12 cellular contexts compared by ENCODE assay signal in the genomic region with DNA sequence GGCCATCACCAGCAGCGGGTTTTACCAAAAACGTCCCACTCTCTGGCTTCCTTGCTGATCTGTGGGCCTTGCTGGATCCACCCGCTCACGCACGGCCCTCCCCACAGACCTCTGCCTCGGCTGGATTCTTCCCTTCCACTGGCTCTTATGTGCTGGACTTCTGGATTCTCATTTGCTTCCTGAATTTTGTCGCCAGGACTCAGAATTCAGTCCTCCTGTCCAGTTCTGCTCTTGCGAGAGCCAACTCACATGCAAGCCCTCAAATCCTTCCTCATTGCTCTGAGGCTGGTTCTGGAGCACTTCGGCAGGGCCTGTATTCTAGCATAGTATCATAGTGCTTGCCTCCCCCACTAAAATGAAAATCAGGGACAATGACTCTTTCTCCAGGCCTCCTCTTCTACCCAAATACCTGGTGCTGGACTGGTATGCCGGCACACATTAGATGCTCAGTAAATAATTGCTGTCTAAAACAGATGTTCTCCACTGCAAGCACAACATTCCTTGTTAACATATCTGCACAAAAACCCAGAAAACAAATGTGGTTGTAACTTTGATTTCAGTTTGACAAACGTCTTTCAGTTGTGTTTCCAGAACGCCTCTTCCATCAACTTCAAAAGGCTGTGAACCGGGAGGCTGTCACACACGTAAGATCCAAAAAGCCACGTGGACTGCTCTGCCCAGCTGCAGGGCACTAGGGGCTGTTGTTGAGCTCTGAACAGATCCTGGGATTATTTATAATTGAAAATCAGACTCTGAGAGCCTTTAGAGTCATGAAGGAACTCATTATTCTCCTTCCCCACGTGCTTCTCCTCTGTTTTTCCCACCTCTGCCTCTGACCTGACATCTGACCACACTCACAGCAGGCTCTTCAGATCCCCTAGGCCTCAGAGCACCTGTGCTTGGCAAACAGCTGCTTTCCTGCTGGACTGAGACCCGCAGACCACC.
DNase-seq lines count a peak whose midpoint lies in the region; ATAC-seq and TF ChIP-seq lines count a peak whose summit lies in the region.
"Had no signal": no experiment of that assay in that cellular context is flagged by ENCODE, and none has a peak within 500 bp of the region (broad histone marks: within the 10 kb centered on the region; RNA-seq: fewer than 3 reads in every experiment).

No MANE protein-coding gene starts in this region.

- in situ Hi-C loops in GM13977 (cut with MboI; ENCODE audit: low pct_unique_long_range_greater_than_20kb, low sequenced_read_pairs, unreplicated experiment), result loop anchor here (10.0 to 25.0 kb wide), 2 partner anchors 367 to 875 kb away; no protein-coding TSS in a partner anchor

- peak overlapping the region; percentile 50 for H3K27ac ChIP-seq in angular gyrus (ENCODE audit: low read depth, low read length)
- H3K27ac ChIP-seq: left ventricle myocardium inferior had no signal

- peak; percentile 68 for ATAC-seq in HG02678 (IDR thresholded peaks at IDR 0.05; ENCODE audit: unreplicated experiment)

- DNase-seq in GM13977 (ENCODE audit: low spot score) (peak; percentile 25), D341Med (ENCODE audit: low spot score) (no peak), inferior parietal cortex (ENCODE audit: extremely low spot score) (no peak)
- DNase-seq in stimulated activated CD4-positive, alpha-beta T cell treated with anti-CD3 and anti-CD28 coated beads, Interleukin-4, amount 100 ng/mL, for 48 hours (ENCODE audit: low read depth in 2 of 2), result peak; percentile 20 to 37
- no peak for DNase-seq in activated effector memory CD4-positive, alpha-beta T cell treated with Interleukin-2 at 50 U/mL for 16 hours
- DNase-seq: CD8-positive, alpha-beta memory T cell; head of caudate nucleus; left ventricle myocardium inferior; NCI-H2107; nucleus accumbens had no signal

- TF ChIP-seq CTCF in GM13977 (IDR thresholded peaks at IDR 0.05; ENCODE audit: extremely low read depth, insufficient read depth, missing control alignments), result peak; percentile 22

Comparison
In these comparisons a context has a peak if more than half of its experiments do, and no peak if none do; other contexts are left out.
1. DNase-seq: peak in GM13977 (single experiment) and stimulated activated CD4-positive, alpha-beta T cell treated with anti-CD3 and anti-CD28 coated beads, Interleukin-4, amount 100 ng/mL, for 48 hours (2 of 2); none in D341Med (single experiment), activated effector memory CD4-positive, alpha-beta T cell treated with Interleukin-2 at 50 U/mL for 16 hours (single experiment) and inferior parietal cortex (single experiment).